Comparison of ENCODE assay signal across 9 cellular contexts in the genomic region with DNA sequence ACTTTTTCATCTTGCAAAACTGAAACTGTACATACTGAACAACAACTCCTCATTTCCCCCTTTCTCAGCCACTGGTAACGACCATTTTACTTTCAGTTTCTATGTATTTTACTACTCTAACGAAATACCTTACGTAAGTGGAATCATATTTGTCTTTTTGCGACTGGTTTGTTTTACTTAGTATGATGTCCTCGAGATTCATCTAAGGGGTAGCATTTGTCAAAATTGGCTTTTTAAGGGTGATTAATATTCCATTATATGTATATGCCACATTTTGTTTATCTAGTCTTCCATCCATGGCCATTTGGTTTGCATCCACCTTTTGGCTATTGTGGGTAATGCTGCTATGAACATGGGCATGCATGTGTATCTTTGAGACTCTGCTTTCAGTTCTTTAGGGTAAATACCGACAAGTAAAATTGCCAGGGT. TPM values are rescaled to one million over a fixed set of nuclear protein-coding genes. Genes with fewer than 3 reads are reported as not detected.
DNase-seq lines count a peak whose midpoint lies in the region; ATAC-seq and FAIRE-seq lines count a peak whose summit lies in the region.
"Had no signal": no experiment of that assay in that cellular context is flagged by ENCODE, and none has a peak within 500 bp of the region (broad histone marks: within the 10 kb centered on the region; RNA-seq: fewer than 3 reads in every experiment).

No MANE protein-coding gene starts in this region.

- no peaks in the 10 kb centered on the region for H3K9me3 Mint-ChIP-seq in activated CD4-positive, alpha-beta memory T cell treated with anti-CD3 and anti-CD28 coated beads, Interleukin-2, amount 10 ng/mL, durations not matched to agents 7 days and 5 days

- no peak for FAIRE-seq in small intestine (lab: Jason Lieb, UNC)

- ATAC-seq in GM19035 (IDR thresholded peaks at IDR 0.05; ENCODE audit: unreplicated experiment) (peak; percentile 53), HG03135 (IDR thresholded peaks at IDR 0.05; ENCODE audit: unreplicated experiment) (peak; percentile 58), GM19455 (IDR thresholded peaks at IDR 0.05; ENCODE audit: unreplicated experiment) (no peak), GM21367 (IDR thresholded peaks at IDR 0.05; ENCODE audit: unreplicated experiment) (no peak), GM18519 (IDR thresholded peaks at IDR 0.05; ENCODE audit: low FRiP score, unreplicated experiment) (no peak)
- ATAC-seq: HCT116 had no signal

- H3K4me3 ChIP-seq in small intestine (ENCODE audit: low read depth in 1 of 2, low read length in 2 of 2): no peak overlapping the region

- CTCF ChIA-PET in activated CD4-positive, alpha-beta memory T cell treated with anti-CD3 and anti-CD28 coated beads, Interleukin-2, amount 10 ng/mL, durations not matched to agents 7 days and 5 days (lab: Charles Lee): interaction anchor here (0.5 to 1.0 kb wide), 3 partner anchors 9 to 28 kb away, joined by 3 to 4 read pairs (median 3); no protein-coding TSS in a partner anchor

- H3K36me3 ChIP-seq in small intestine (ENCODE audit: control insufficient read depth in 2 of 2, insufficient read depth in 2 of 2, low read length in 2 of 2): peaks cover 24 to 36% of the 10 kb centered on the region in 2 donors

- peak overlapping the region; percentile 69 for H3K4me3 Mint-ChIP-seq in activated CD4-positive, alpha-beta memory T cell treated with anti-CD3 and anti-CD28 coated beads, Interleukin-2, amount 10 ng/mL, durations not matched to agents 7 days and 5 days

- H3K9me3 ChIP-seq in small intestine (ENCODE audit: control insufficient read depth, low read depth): no peaks in the 10 kb centered on the region

- POLR2A ChIA-PET in activated CD4-positive, alpha-beta memory T cell treated with anti-CD3 and anti-CD28 coated beads, Interleukin-2, amount 10 ng/mL, durations not matched to agents 7 days and 5 days (lab: Charles Lee): interaction anchor here (1.7 to 3.6 kb wide), 2 partner anchors 9 to 10 kb away, joined by 7 to 41 read pairs; partner anchors contain the start of gene KPNB1

- no peaks in the 10 kb centered on the region for H3K27me3 Mint-ChIP-seq in activated CD4-positive, alpha-beta memory T cell treated with anti-CD3 and anti-CD28 coated beads, Interleukin-2, amount 10 ng/mL, durations not matched to agents 7 days and 5 days

- peaks cover 66% of the 10 kb centered on the region for H3K4me1 Mint-ChIP-seq in activated CD4-positive, alpha-beta memory T cell treated with anti-CD3 and anti-CD28 coated beads, Interleukin-2, amount 10 ng/mL, durations not matched to agents 7 days and 5 days

- 17 to 21% (median 18%) methylated on average over 6 of the region's 6 CpGs for WGBS in small intestine, 3 donors

- peak overlapping the region; percentile 85 for H3K27ac Mint-ChIP-seq in activated CD4-positive, alpha-beta memory T cell treated with anti-CD3 and anti-CD28 coated beads, Interleukin-2, amount 10 ng/mL, durations not matched to agents 7 days and 5 days

- H3K4me1 ChIP-seq in small intestine (ENCODE audit: control insufficient read depth in 2 of 2, insufficient read depth in 1 of 2, low read depth in 1 of 2, low read length in 1 of 2): peaks cover 0 to under 1% of the 10 kb centered on the region in 2 donors

- H3K27ac ChIP-seq in small intestine (ENCODE audit: low read depth in 1 of 2, low read length in 1 of 2): peak overlapping the region in 1 of 2 donors; percentile 91

- DNase-seq in activated CD4-positive, alpha-beta memory T cell treated with anti-CD3 and anti-CD28 coated beads, Interleukin-2, amount 10 ng/mL, durations not matched to agents 7 days and 5 days: no peak
- DNase-seq in small intestine: peak; percentile 33
- DNase-seq in NCI-H1436 (lab: John Stamatoyannopoulos, UW): no peak

- H3K36me3 Mint-ChIP-seq in activated CD4-positive, alpha-beta memory T cell treated with anti-CD3 and anti-CD28 coated beads, Interleukin-2, amount 10 ng/mL, durations not matched to agents 7 days and 5 days (ENCODE audit: low read depth): peaks cover 81% of the 10 kb centered on the region

- H3K27me3 ChIP-seq in small intestine (ENCODE audit: control insufficient read depth in 2 of 2, insufficient read depth in 2 of 2, low read length in 2 of 2): no peaks in the 10 kb centered on the region

RNA-seq across cellular contexts. Expression of gene KPNB1, which starts 10.4 kb away (rescaled TPM):
- 100 to 1,000 TPM; 329 to 334 TPM for total RNA-seq in activated CD4-positive, alpha-beta memory T cell treated with anti-CD3 and anti-CD28 coated beads, Interleukin-2, amount 10 ng/mL, durations not matched to agents 7 days and 5 days
- polyA plus RNA-seq in small intestine: 10 to 100 TPM; 25.9 to 82.4 (median 27.1) TPM

RNA-seq across cellular contexts. Expression of gene TBKBP1, which starts 33.9 kb away (rescaled TPM):
- 1 to 10 TPM; 7.0 TPM for total RNA-seq in activated CD4-positive, alpha-beta memory T cell treated with anti-CD3 and anti-CD28 coated beads, Interleukin-2, amount 10 ng/mL, durations not matched to agents 7 days and 5 days
- polyA plus RNA-seq in small intestine: 1 to 10 TPM in 2 of 3 donors, under 1 TPM in 1; 0.22 to 5.5 (median 3.5) TPM

Comparison
In these comparisons a context has a peak if more than half of its experiments do, and no peak if none do; other contexts are left out.
1. ATAC-seq: peak in GM19035 (single experiment) and HG03135 (single experiment); none in GM19455 (single experiment), GM21367 (single experiment) and GM18519 (single experiment).